Comparison of ENCODE assay signal across 8 cellular contexts in the genomic region with DNA sequence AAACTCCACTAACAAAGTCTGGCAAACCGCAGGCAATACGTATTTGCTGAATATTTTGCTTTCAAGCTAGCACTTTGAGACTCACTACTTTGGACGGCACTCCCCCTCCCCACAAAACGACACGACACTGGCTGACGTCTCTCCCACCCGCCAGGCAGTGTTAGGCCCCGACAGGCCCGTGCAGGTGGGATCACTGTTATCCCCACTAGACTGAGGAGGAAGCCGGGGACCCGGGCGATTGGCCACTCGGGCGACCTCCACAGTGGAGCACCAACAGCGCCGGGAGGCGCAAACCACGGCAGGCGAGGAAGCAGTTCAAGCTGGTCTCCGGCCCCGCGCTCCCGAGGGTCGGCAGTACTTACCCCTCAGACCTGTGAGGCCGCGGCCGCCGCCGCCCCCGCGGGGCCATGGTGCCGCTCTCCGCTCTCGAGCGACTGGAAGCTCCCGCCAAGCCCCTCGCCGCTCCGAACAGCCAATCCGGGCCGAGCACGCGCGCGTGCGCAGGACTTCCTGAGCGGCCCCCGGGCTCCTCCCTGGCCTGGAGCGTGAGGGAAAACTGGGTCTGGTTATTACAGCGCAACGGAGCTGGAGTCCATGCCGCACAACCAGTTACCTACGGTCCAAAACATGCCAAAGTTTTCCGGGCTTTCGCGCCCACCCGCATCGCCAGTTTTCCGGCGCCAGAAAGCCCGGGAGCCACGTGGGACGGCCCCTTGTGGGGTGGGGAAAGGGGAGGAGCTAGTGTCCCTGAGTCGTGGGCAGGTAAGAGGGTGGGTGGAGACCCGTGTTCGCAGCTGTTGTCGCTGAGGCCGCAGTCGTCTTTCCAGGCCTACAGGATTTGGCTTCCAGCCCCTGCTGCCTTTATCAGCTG. TPM values are rescaled to one million over a fixed set of nuclear protein-coding genes. Genes with fewer than 3 reads are reported as not detected.
A peak's percentile ranks its signal among the peaks of the same experiment; 100 is the strongest.
DNase-seq lines count a peak whose midpoint lies in the region; ATAC-seq and TF ChIP-seq lines count a peak whose summit lies in the region.

CENPU (minus strand) TSS at position 443 of the 871 bp plus-strand sequence; CDS start at position 409, 34 bp downstream.

- peaks cover 2% of the 10 kb centered on the region for H3K4me1 ChIP-seq in Panc1 (ENCODE audit: control insufficient read depth, insufficient read depth, low read length)
- peaks cover 10% of the 10 kb centered on the region for H3K4me1 ChIP-seq in muscle layer of colon (ENCODE audit: insufficient read depth, low read length)

- peak within 1 kb of the TSS; percentile 91 for H3K4me3 Mint-ChIP-seq in activated T-cell treated with anti-CD3 and anti-CD28 coated beads, Interleukin-2, amount 50 U/mL, for 4 hours

- H3K9ac ChIP-seq in muscle layer of colon (ENCODE audit: low read length) = peak within 1 kb of the TSS; percentile 39

- H3K36me3 Mint-ChIP-seq in activated T-cell treated with anti-CD3 and anti-CD28 coated beads, Interleukin-2, amount 50 U/mL, for 4 hours (ENCODE audit: insufficient read depth) = no peaks in the 10 kb centered on the region

- H3K27ac ChIP-seq in Panc1 (ENCODE audit: low read length) (peak within 1 kb of the TSS; percentile 81), muscle layer of colon (ENCODE audit: low read depth, low read length) (peak within 1 kb of the TSS; percentile 54)

- H3K36me3 ChIP-seq in Panc1 (ENCODE audit: control insufficient read depth, insufficient read depth, low read length) = no peaks in the 10 kb centered on the region
- H3K36me3 ChIP-seq in muscle layer of colon (ENCODE audit: insufficient read depth, low read length) = no peaks in the 10 kb centered on the region

- no peaks in the 10 kb centered on the region for H3K27me3 Mint-ChIP-seq in activated T-cell treated with anti-CD3 and anti-CD28 coated beads, Interleukin-2, amount 50 U/mL, for 4 hours (ENCODE audit: low read depth)

- POLR2A ChIA-PET in Panc1 (lab: Charles Lee) = interaction anchor here (0.6 to 0.9 kb wide), 2 partner anchors 33 to 105 kb away, joined by 4 to 15 read pairs; no protein-coding TSS in a partner anchor

- no peak for TF ChIP-seq CTCF in Panc1 (IDR thresholded peaks at IDR 0.05)

- H3K4me3 ChIP-seq in Panc1 (ENCODE audit: low read depth in 2 of 2, low read length in 2 of 2) (peak within 1 kb of the TSS; percentile 90 to 94), muscle layer of colon (ENCODE audit: low read depth in 1 of 2, low read length in 2 of 2) (peak within 1 kb of the TSS; percentile 72 to 81)

- peaks cover 16% of the 10 kb centered on the region for H3K4me1 Mint-ChIP-seq in activated T-cell treated with anti-CD3 and anti-CD28 coated beads, Interleukin-2, amount 50 U/mL, for 4 hours (ENCODE audit: low read depth)

- H3K9me3 Mint-ChIP-seq in activated T-cell treated with anti-CD3 and anti-CD28 coated beads, Interleukin-2, amount 50 U/mL, for 4 hours = no peaks in the 10 kb centered on the region

- in situ Hi-C loops in Panc1 (cut with HindIII; ENCODE audit: low pct_unique_long_range_greater_than_20kb, low sequenced_read_pairs) = no loop called here

- peak; percentile 91 for ATAC-seq in GM21723 (IDR thresholded peaks at IDR 0.05; ENCODE audit: unreplicated experiment)
- peak; percentile 96 for ATAC-seq in Panc1
- ATAC-seq in activated T-cell treated with anti-CD3 and anti-CD28 coated beads, Interleukin-2, amount 50 U/mL, for 4 hours = peak; percentile 92 to 95
- ATAC-seq in esophagus mucosa = peak; percentile 97

- H3K27me3 ChIP-seq in Panc1 (ENCODE audit: control insufficient read depth, insufficient read depth, low read length) (no peaks in the 10 kb centered on the region), muscle layer of colon (ENCODE audit: control insufficient read depth in 1 of 2, insufficient read depth in 2 of 2, low read length in 2 of 2) (no peaks in the 10 kb centered on the region)

- no TSS peak for BruUV-seq in Panc1 (replicated peaks; lab: Mats Ljungman, UMichigan)

- DNase-seq in DMS53 (lab: John Stamatoyannopoulos, UW) = peak; percentile 98
- DNase-seq in KG1 (lab: John Stamatoyannopoulos, UW) = peak; percentile 73
- peak; percentile 85 for DNase-seq in Panc1 (ENCODE audit: low read depth, low spot score)
- peak; percentile 92 for DNase-seq in activated T-cell treated with anti-CD3 and anti-CD28 coated beads, Interleukin-2, amount 50 U/mL, for 4 hours
- DNase-seq in stimulated activated CD8-positive, alpha-beta memory T cell treated with anti-CD3 and anti-CD28 coated beads, Interleukin-7, amount 100 ng/mL, for 24 hours (ENCODE audit: low read depth) = peak; percentile 90

- CTCF ChIA-PET in Panc1 (lab: Charles Lee) = interaction anchor here (0.5 to 1.7 kb wide), 2 partner anchors 12 to 53 kb away, joined by 4 to 7 read pairs; no protein-coding TSS in a partner anchor

- H3K9me3 ChIP-seq in Panc1 (ENCODE audit: control insufficient read depth, insufficient read depth, low read depth, low read length) = no peaks in the 10 kb centered on the region
- H3K9me3 ChIP-seq in muscle layer of colon (ENCODE audit: low read length) = no peaks in the 10 kb centered on the region

- intact Hi-C loops in Panc1 (cut with micrococcal nuclease; ENCODE audit: unreplicated experiment) = no loop called here

RNA-seq across cellular contexts. Expression of gene CENPU, which starts in this region (rescaled TPM):
- total RNA-seq in Panc1 (2021; ENCODE audit: unreplicated experiment) (16.6 TPM), esophagus mucosa (16.5 TPM)
- polyA plus RNA-seq in Panc1 (2012; ENCODE audit: insufficient read length) = 3.8 TPM
- 10 to 100 TPM; 27.9 to 31.4 (median 28.5) TPM for total RNA-seq in activated T-cell treated with anti-CD3 and anti-CD28 coated beads, Interleukin-2, amount 50 U/mL, for 4 hours

Comparison
In these comparisons a context has a peak if more than half of its experiments do, and no peak if none do; other contexts are left out.
1. Peak in every context shown above with its lines: DNase-seq, ATAC-seq, H3K4me3 ChIP-seq and H3K27ac ChIP-seq.